In the genomic region with DNA sequence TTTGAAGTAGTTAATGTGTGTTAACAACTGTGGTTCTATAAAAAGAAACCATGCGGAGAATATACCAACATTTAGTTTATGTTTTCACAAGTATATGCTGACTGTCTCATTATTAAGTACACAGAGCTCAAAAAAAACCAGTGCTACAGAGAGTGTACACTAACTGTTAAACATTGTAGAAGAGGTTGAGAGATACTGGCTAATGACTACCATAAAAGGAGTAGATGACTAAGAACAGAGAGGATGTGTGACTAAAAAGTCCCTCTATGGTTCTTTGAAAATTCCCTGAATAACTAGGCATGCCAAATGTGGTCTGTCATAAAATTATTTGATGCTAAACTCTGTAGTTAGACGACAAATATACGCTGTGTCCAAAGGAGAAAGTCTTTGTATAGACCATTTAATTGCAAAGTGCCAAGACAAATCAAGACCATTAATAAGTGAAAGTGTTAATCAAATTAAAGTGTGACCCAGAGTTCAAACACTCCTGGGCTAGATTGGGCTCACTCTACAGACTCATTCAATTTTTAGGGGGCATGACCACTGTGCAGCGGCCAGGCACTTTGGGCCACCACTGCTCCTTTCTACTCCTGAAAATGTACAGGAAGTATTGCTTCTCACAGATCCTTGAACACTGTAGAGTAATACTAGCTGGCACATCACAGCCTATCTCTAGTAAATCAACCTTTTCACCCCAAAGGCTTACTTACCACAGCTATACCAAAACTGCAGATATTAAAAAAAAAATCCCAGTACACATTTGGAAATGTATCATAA, we compare ENCODE assay signal across 9 cellular contexts. TPM values are rescaled to one million over a fixed set of nuclear protein-coding genes. Genes with fewer than 3 reads are reported as not detected.
A peak's percentile ranks its signal among the peaks of the same experiment; 100 is the strongest.
DNase-seq lines count a peak whose midpoint lies in the region; ATAC-seq, FAIRE-seq and TF ChIP-seq lines count a peak whose summit lies in the region.
"Had no signal": no experiment of that assay in that cellular context is flagged by ENCODE, and none has a peak within 500 bp of the region (broad histone marks: within the 10 kb centered on the region; RNA-seq: fewer than 3 reads in every experiment).

No MANE protein-coding gene starts in this region.

- TF ChIP-seq CTCF in foreskin keratinocyte (conservative IDR thresholded peaks at IDR 0.05) = no peak

- no peaks in the 10 kb centered on the region for H3K27me3 ChIP-seq in foreskin keratinocyte

- DNase-seq in activated CD4-positive, CD25-positive, alpha-beta regulatory T cell treated with anti-CD3 and anti-CD28 coated beads, Interleukin-2, amount 50 U/mL, for 72 hours = no peak
- DNase-seq in RCC 7860 (ENCODE audit: low spot score) (peak; percentile 98), foreskin keratinocyte (peak; percentile 73 to 85), OCI-M1 (lab: John Stamatoyannopoulos, UW) (no peak), NCI-H1694 treated with DMSO at 0.1 percent for 48 hours (lab: John Stamatoyannopoulos, UW) (no peak), DMS114 treated with DMSO at 0.1 percent for 48 hours (lab: John Stamatoyannopoulos, UW; ENCODE audit: unreplicated experiment) (no peak)

- H3K27ac ChIP-seq in foreskin keratinocyte = peak overlapping the region; percentile 29

- ATAC-seq in activated CD4-positive, CD25-positive, alpha-beta regulatory T cell treated with anti-CD3 and anti-CD28 coated beads, Interleukin-2, amount 50 U/mL, for 24 hours = peak; percentile 94 to 95
- ATAC-seq in HG02610 (IDR thresholded peaks at IDR 0.05; ENCODE audit: unreplicated experiment) (peak; percentile 81), foreskin keratinocyte (peak; percentile 97)

- peak; percentile 99 for FAIRE-seq in RCC 7860 (lab: Jason Lieb, UNC)
- FAIRE-seq: A204.1 had no signal

- H3K4me1 ChIP-seq in foreskin keratinocyte = peaks cover 11% of the 10 kb centered on the region

RNA-seq across cellular contexts. Expression of a gene that starts 45.1 kb away (rescaled TPM):
- 17.1 and 18.4 TPM in 2 replicates for total RNA-seq in foreskin keratinocyte
- polyA plus RNA-seq in foreskin keratinocyte = 5.7 and 7.1 TPM in 2 replicates

Comparison
In these comparisons a context has a peak if more than half of its experiments do, and no peak if none do; other contexts are left out.
1. DNase-seq: peak in RCC 7860 (single experiment) and foreskin keratinocyte (2 of 2); none in activated CD4-positive, CD25-positive, alpha-beta regulatory T cell treated with anti-CD3 and anti-CD28 coated beads, Interleukin-2, amount 50 U/mL, for 72 hours (single experiment), OCI-M1 (single experiment), NCI-H1694 treated with DMSO at 0.1 percent for 48 hours (single experiment) and DMS114 treated with DMSO at 0.1 percent for 48 hours (single experiment).
2. Peak in every context shown above with its lines, with median percentiles within 50 percentile points of each other: ATAC-seq.